21 cellular contexts compared by ENCODE assay signal in genomic region chr6:159681104-159681503, GRCh38. TPM values are rescaled to one million over a fixed set of nuclear protein-coding genes. Genes with fewer than 3 reads are reported as not detected.
A peak's percentile ranks its signal among the peaks of the same experiment; 100 is the strongest.
DNase-seq lines count a peak whose midpoint lies in the region; ATAC-seq and TF ChIP-seq lines count a peak whose summit lies in the region.
"Had no signal": no experiment of that assay in that cellular context is flagged by ENCODE, and none has a peak within 500 bp of the region (broad histone marks: within the 10 kb centered on the region; RNA-seq: fewer than 3 reads in every experiment).

No MANE protein-coding gene starts in this region.

- H3K27ac ChIP-seq in right cardiac atrium (ENCODE audit: low read length) (no peak overlapping the region), mesenchymal stem cell (ENCODE audit: low read length, poor library complexity, severe bottlenecking) (no peak overlapping the region)
- H3K27ac ChIP-seq: HL-60, RWPE1 had no signal

- no peak overlapping the region for H3K4me2 ChIP-seq in mesenchymal stem cell (ENCODE audit: low read length, poor library complexity, severe bottlenecking)

- ATAC-seq in right cardiac atrium = peak; percentile 10 to 59
- no peak for ATAC-seq in Right ventricle myocardium superior (ENCODE audit: poor library complexity)
- no peak for ATAC-seq in HG02852 (IDR thresholded peaks at IDR 0.05; ENCODE audit: unreplicated experiment)
- ATAC-seq: CD8-positive, alpha-beta T cell had no signal

- peak overlapping the region; percentile 58 for H3K9ac ChIP-seq in mesenchymal stem cell (ENCODE audit: low read length)

- H3K4me1 ChIP-seq in right cardiac atrium (ENCODE audit: control insufficient read depth, insufficient read depth, low read length) (peaks cover 3% of the 10 kb centered on the region), mesenchymal stem cell (ENCODE audit: control insufficient read depth, insufficient read depth, low read depth, low read length) (peaks cover 1% of the 10 kb centered on the region)
- H3K4me1 ChIP-seq: HAP-1 had no signal

- DNase-seq in right cardiac atrium (no peak), Right ventricle myocardium superior (no peak), mesenchymal stem cell (no peak), NCI-H226 (no peak), chondrocyte (ENCODE audit: low spot score) (no peak)
- no peak for DNase-seq in activated T-helper 1 cell treated with anti-CD3 and anti-CD28 coated beads, Interleukin-12 subunit alpha, Interleukin-12 subunit beta, Interleukin-2, Interleukin-4 antibody, amounts not matched to agents 30 ng/mL and 10 ng/mL and 1 ng/mL, durations not matched to agents 14 hours and 24 hours and 36 hours (ENCODE audit: low spot score)
- DNase-seq: ACHN; CD8-positive, alpha-beta T cell; DND-41; GDM1; KBM-7; NCI-H1092; NCI-H1694; NCI-H2107; NCI-H345; NCI-H526 treated with DMSO at 0.1 percent for 48 hours had no signal

- peaks cover 31% of the 10 kb centered on the region for H3K4me1 Mint-ChIP-seq in activated T-helper 1 cell treated with anti-CD3 and anti-CD28 coated beads, Interleukin-12 subunit alpha, Interleukin-12 subunit beta, Interleukin-2, Interleukin-4 antibody, amounts not matched to agents 30 ng/mL and 10 ng/mL and 1 ng/mL, durations not matched to agents 14 hours and 24 hours and 36 hours (ENCODE audit: low read depth)
- H3K4me1 Mint-ChIP-seq in chondrocyte (ENCODE audit: low read depth) = peaks cover 13% of the 10 kb centered on the region

- no peak overlapping the region for H3K4ac ChIP-seq in mesenchymal stem cell (ENCODE audit: low read depth in 1 of 2, low read length in 2 of 2)

- no peaks in the 10 kb centered on the region for H3K9me3 Mint-ChIP-seq in activated T-helper 1 cell treated with anti-CD3 and anti-CD28 coated beads, Interleukin-12 subunit alpha, Interleukin-12 subunit beta, Interleukin-2, Interleukin-4 antibody, amounts not matched to agents 30 ng/mL and 10 ng/mL and 1 ng/mL, durations not matched to agents 14 hours and 24 hours and 36 hours
- no peaks in the 10 kb centered on the region for H3K9me3 Mint-ChIP-seq in chondrocyte (ENCODE audit: low read depth)
- H3K9me3 Mint-ChIP-seq: CD8-positive, alpha-beta T cell had no signal

- H2BK15ac ChIP-seq in mesenchymal stem cell (ENCODE audit: low read depth, poor library complexity, severe bottlenecking) = no peak overlapping the region

- no peak overlapping the region for H3K18ac ChIP-seq in mesenchymal stem cell (ENCODE audit: low read depth in 1 of 2, low read length in 2 of 2)

- H3K27me3 ChIP-seq in right cardiac atrium (ENCODE audit: control insufficient read depth, insufficient read depth) = no peaks in the 10 kb centered on the region
- H3K27me3 ChIP-seq in mesenchymal stem cell (ENCODE audit: control insufficient read depth in 1 of 2, insufficient read depth in 1 of 2, low read length in 2 of 2) = no peaks in the 10 kb centered on the region

- H2BK120ac ChIP-seq in mesenchymal stem cell (ENCODE audit: low read depth, low read length) = no peak overlapping the region

- H3K36me3 Mint-ChIP-seq in activated T-helper 1 cell treated with anti-CD3 and anti-CD28 coated beads, Interleukin-12 subunit alpha, Interleukin-12 subunit beta, Interleukin-2, Interleukin-4 antibody, amounts not matched to agents 30 ng/mL and 10 ng/mL and 1 ng/mL, durations not matched to agents 14 hours and 24 hours and 36 hours (ENCODE audit: low read depth) = peaks cover 32% of the 10 kb centered on the region
- H3K36me3 Mint-ChIP-seq in chondrocyte (ENCODE audit: low read depth) = peaks cover 11% of the 10 kb centered on the region

- H3K9me3 ChIP-seq in right cardiac atrium (ENCODE audit: control insufficient read depth, low read length) (no peaks in the 10 kb centered on the region), mesenchymal stem cell (ENCODE audit: control insufficient read depth, low read length) (no peaks in the 10 kb centered on the region)
- H3K9me3 ChIP-seq: HAP-1 had no signal

- intact Hi-C loops in right cardiac atrium (cut with DNase I) (no loop called here), Right ventricle myocardium superior (cut with DNase I) (no loop called here)
- intact Hi-C loops in activated T-helper 1 cell treated with anti-CD3 and anti-CD28 coated beads, Interleukin-12 subunit alpha, Interleukin-12 subunit beta, Interleukin-2, Interleukin-4 antibody, amounts not matched to agents 30 ng/mL and 10 ng/mL and 1 ng/mL, durations not matched to agents 14 hours and 24 hours and 36 hours (cut with micrococcal nuclease) = no loop called here

- H3K14ac ChIP-seq in mesenchymal stem cell (ENCODE audit: low read length in 2 of 2) = no peak overlapping the region

- H3K36me3 ChIP-seq in mesenchymal stem cell (ENCODE audit: control insufficient read depth in 1 of 2, insufficient read depth in 2 of 2, low read depth in 1 of 2, low read length in 2 of 2) = peaks cover 18 to 91% of the 10 kb centered on the region in 2 experiments

- no peak overlapping the region for H2BK5ac ChIP-seq in mesenchymal stem cell (ENCODE audit: low read depth, low read length, poor library complexity, severe bottlenecking)

- peak overlapping the region; percentile 16 for H3K27ac Mint-ChIP-seq in activated T-helper 1 cell treated with anti-CD3 and anti-CD28 coated beads, Interleukin-12 subunit alpha, Interleukin-12 subunit beta, Interleukin-2, Interleukin-4 antibody, amounts not matched to agents 30 ng/mL and 10 ng/mL and 1 ng/mL, durations not matched to agents 14 hours and 24 hours and 36 hours
- no peak overlapping the region for H3K27ac Mint-ChIP-seq in chondrocyte (ENCODE audit: unreplicated experiment)
- H3K27ac Mint-ChIP-seq: B cell; CD8-positive, alpha-beta T cell had no signal

- H4K91ac ChIP-seq in mesenchymal stem cell (ENCODE audit: low read length) = no peak overlapping the region

- H3K79me1 ChIP-seq in mesenchymal stem cell (replicated peaks; ENCODE audit: low read length, poor library complexity, severe bottlenecking) = peaks cover 21% of the 10 kb centered on the region

- no peak overlapping the region for H2AK5ac ChIP-seq in mesenchymal stem cell (ENCODE audit: low read length, severe bottlenecking)

- 50% methylated on average over 6 of the region's 6 CpGs for WGBS in right cardiac atrium
- WGBS in mesenchymal stem cell = 92% methylated on average over 6 of the region's 6 CpGs

- H2BK12ac ChIP-seq in mesenchymal stem cell (ENCODE audit: low read length in 2 of 2) = no peak overlapping the region

- H3K4me3 ChIP-seq in right cardiac atrium (ENCODE audit: low read length) = no peak overlapping the region
- H3K4me3 ChIP-seq in mesenchymal stem cell (ENCODE audit: insufficient read depth in 1 of 2, low read depth in 1 of 2, low read length in 2 of 2) = no peak overlapping the region
- H3K4me3 ChIP-seq: HAP-1 had no signal

- no peak for TF ChIP-seq CTCF in chondrocyte (IDR thresholded peaks at IDR 0.05)

- H3K4me3 Mint-ChIP-seq in activated T-helper 1 cell treated with anti-CD3 and anti-CD28 coated beads, Interleukin-12 subunit alpha, Interleukin-12 subunit beta, Interleukin-2, Interleukin-4 antibody, amounts not matched to agents 30 ng/mL and 10 ng/mL and 1 ng/mL, durations not matched to agents 14 hours and 24 hours and 36 hours = no peak overlapping the region
- no peak overlapping the region for H3K4me3 Mint-ChIP-seq in chondrocyte (ENCODE audit: unreplicated experiment)
- H3K4me3 Mint-ChIP-seq: B cell; CD8-positive, alpha-beta T cell had no signal

- no peaks in the 10 kb centered on the region for H3K27me3 Mint-ChIP-seq in activated T-helper 1 cell treated with anti-CD3 and anti-CD28 coated beads, Interleukin-12 subunit alpha, Interleukin-12 subunit beta, Interleukin-2, Interleukin-4 antibody, amounts not matched to agents 30 ng/mL and 10 ng/mL and 1 ng/mL, durations not matched to agents 14 hours and 24 hours and 36 hours (ENCODE audit: insufficient read depth)
- H3K27me3 Mint-ChIP-seq in chondrocyte (ENCODE audit: low read depth) = no peaks in the 10 kb centered on the region
- H3K27me3 Mint-ChIP-seq: B cell had no signal

- H2AFZ ChIP-seq in mesenchymal stem cell (ENCODE audit: low read depth, low read length) = no peak overlapping the region

- no peak overlapping the region for H4K8ac ChIP-seq in mesenchymal stem cell (ENCODE audit: low read length)

- no peak overlapping the region for H3K23ac ChIP-seq in mesenchymal stem cell (ENCODE audit: low read length in 2 of 2)

RNA-seq across cellular contexts. Expression of gene SOD2, which starts 11.9 kb away (rescaled TPM):
- total RNA-seq in right cardiac atrium = 100 to 1,000 TPM; 542 to 606 (median 589) TPM
- 341 TPM for polyA plus RNA-seq in right cardiac atrium
- total RNA-seq in Right ventricle myocardium superior = 1,058 TPM
- 78.3 and 81.0 TPM in 2 replicates for total RNA-seq in activated T-helper 1 cell treated with anti-CD3 and anti-CD28 coated beads, Interleukin-12 subunit alpha, Interleukin-12 subunit beta, Interleukin-2, Interleukin-4 antibody, amounts not matched to agents 30 ng/mL and 10 ng/mL and 1 ng/mL, durations not matched to agents 14 hours and 24 hours and 36 hours
- 86.6 TPM for polyA plus RNA-seq in mesenchymal stem cell (2013, experiment 1 of 2)
- 89.2 TPM for polyA plus RNA-seq in mesenchymal stem cell (2013, experiment 2 of 2)
- 57.1 to 87.3 TPM (median 61.5 TPM) in 3 replicates for total RNA-seq in chondrocyte

RNA-seq across cellular contexts. Expression of gene WTAP, which starts 46.2 kb away (rescaled TPM):
- total RNA-seq in right cardiac atrium (10 to 100 TPM; 52.0 to 61.0 (median 56.5) TPM), Right ventricle myocardium superior (40.1 TPM), chondrocyte (65.0 to 72.3 TPM (median 65.9 TPM) in 3 replicates)
- polyA plus RNA-seq in right cardiac atrium = 46.1 TPM
- total RNA-seq in activated T-helper 1 cell treated with anti-CD3 and anti-CD28 coated beads, Interleukin-12 subunit alpha, Interleukin-12 subunit beta, Interleukin-2, Interleukin-4 antibody, amounts not matched to agents 30 ng/mL and 10 ng/mL and 1 ng/mL, durations not matched to agents 14 hours and 24 hours and 36 hours = 125 and 136 TPM in 2 replicates
- polyA plus RNA-seq in mesenchymal stem cell (2013, experiment 1 of 2) = 66.5 TPM
- polyA plus RNA-seq in mesenchymal stem cell (2013, experiment 2 of 2) = 69.2 TPM

Comparison
In these comparisons a context has a peak if more than half of its experiments do, and no peak if none do; other contexts are left out.
1. ATAC-seq: peak in right cardiac atrium (2 of 2); none in Right ventricle myocardium superior (single experiment) and HG02852 (single experiment).